ENCODE assay signal across 13 cellular contexts in the genomic region with DNA sequence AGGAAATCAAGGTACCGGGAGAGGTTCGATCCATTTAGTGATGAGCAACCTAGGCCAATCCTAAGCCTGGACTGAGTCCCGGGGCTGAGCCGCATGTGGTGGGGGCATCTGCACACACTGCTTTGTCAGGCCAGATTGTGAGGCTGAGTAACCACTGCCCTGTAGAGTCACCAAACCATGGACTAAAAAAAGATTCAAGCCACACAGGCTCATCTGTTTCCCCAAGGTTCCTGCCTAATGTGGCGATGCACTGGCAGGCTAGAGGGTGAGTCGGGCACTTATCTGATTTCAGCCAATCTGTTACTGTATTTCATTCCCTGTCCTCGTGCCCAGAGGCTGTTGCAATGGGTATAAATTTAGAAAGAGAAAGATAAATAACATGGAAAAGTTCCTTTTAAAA.
DNase-seq lines count a peak whose midpoint lies in the region; ATAC-seq and TF ChIP-seq lines count a peak whose summit lies in the region.
"Had no signal": no experiment of that assay in that cellular context is flagged by ENCODE, and none has a peak within 500 bp of the region (broad histone marks: within the 10 kb centered on the region; RNA-seq: fewer than 3 reads in every experiment).

No MANE protein-coding gene starts in this region.

- H3K9me3 Mint-ChIP-seq in activated T-cell treated with anti-CD3 and anti-CD28 coated beads, Interleukin-2, amount 50 U/mL, for 24 hours: no peaks in the 10 kb centered on the region
- H3K9me3 Mint-ChIP-seq in activated T-helper 17 cell treated with anti-CD3 and anti-CD28 coated beads, Interleukin-2, amount 50 U/mL, for 72 hours: no peaks in the 10 kb centered on the region
- H3K9me3 Mint-ChIP-seq: activated B cell treated with CpG ODN at 0.5 μM for 24 hours; activated naive CD4-positive, alpha-beta T cell treated with anti-CD3 and anti-CD28 coated beads, Interleukin-2, amount 10 ng/mL, durations not matched to agents 7 days and 5 days; natural killer cell had no signal

- peak; percentile 42 for ATAC-seq in activated T-helper 17 cell treated with anti-CD3 and anti-CD28 coated beads, Interleukin-2, amount 50 U/mL, for 72 hours (replicated peaks)
- peak; percentile 89 to 90 for ATAC-seq in left cardiac atrium
- ATAC-seq in HG02759 (IDR thresholded peaks at IDR 0.05; ENCODE audit: unreplicated experiment): no peak
- ATAC-seq: A549, natural killer cell had no signal

- no peaks in the 10 kb centered on the region for H3K27me3 ChIP-seq in transverse colon

- 40 to 79% methylated on average over 1 to 7 of the region's 7 CpGs for WGBS in transverse colon (ENCODE audit: low coverage in 1 of 2), 2 donors

- TF ChIP-seq CTCF in transverse colon (IDR thresholded peaks at IDR 0.05): no peak

- peak overlapping the region in 3 of 4 donors; percentile 51 to 78 (median 70) for H3K27ac ChIP-seq in transverse colon
- H3K27ac ChIP-seq: A549 had no signal

- H3K27ac Mint-ChIP-seq in activated T-cell treated with anti-CD3 and anti-CD28 coated beads, Interleukin-2, amount 50 U/mL, for 24 hours: peak overlapping the region; percentile 28
- no peak overlapping the region for H3K27ac Mint-ChIP-seq in activated T-helper 17 cell treated with anti-CD3 and anti-CD28 coated beads, Interleukin-2, amount 50 U/mL, for 72 hours
- H3K27ac Mint-ChIP-seq: activated B cell treated with CpG ODN at 0.5 μM for 24 hours, natural killer cell had no signal

- peaks cover 0 to 25% (median 2%) of the 10 kb centered on the region in 4 donors for H3K4me1 ChIP-seq in transverse colon

- in situ Hi-C loops in transverse colon (cut with MboI; ENCODE audit: low pct_ligation_motif_present in 1 of 4, low pct_unique_long_range_greater_than_20kb in 1 of 4, low sequenced_read_pairs in 3 of 4): loop anchor here in 3 of 4 donors (25.0 kb wide), 2 partner anchors 263 to 363 kb away; no protein-coding TSS in a partner anchor

- H3K36me3 Mint-ChIP-seq in activated T-cell treated with anti-CD3 and anti-CD28 coated beads, Interleukin-2, amount 50 U/mL, for 24 hours (ENCODE audit: low read depth): no peaks in the 10 kb centered on the region
- no peaks in the 10 kb centered on the region for H3K36me3 Mint-ChIP-seq in activated T-helper 17 cell treated with anti-CD3 and anti-CD28 coated beads, Interleukin-2, amount 50 U/mL, for 72 hours (ENCODE audit: low read depth)
- H3K36me3 Mint-ChIP-seq: activated naive CD4-positive, alpha-beta T cell treated with anti-CD3 and anti-CD28 coated beads, Interleukin-2, amount 10 ng/mL, durations not matched to agents 7 days and 5 days; natural killer cell had no signal

- no peak overlapping the region for H3K4me3 Mint-ChIP-seq in activated T-cell treated with anti-CD3 and anti-CD28 coated beads, Interleukin-2, amount 50 U/mL, for 24 hours
- no peak overlapping the region for H3K4me3 Mint-ChIP-seq in activated T-helper 17 cell treated with anti-CD3 and anti-CD28 coated beads, Interleukin-2, amount 50 U/mL, for 72 hours
- H3K4me3 Mint-ChIP-seq: activated B cell treated with CpG ODN at 0.5 μM for 24 hours; activated naive CD4-positive, alpha-beta T cell treated with anti-CD3 and anti-CD28 coated beads, Interleukin-2, amount 10 ng/mL, durations not matched to agents 7 days and 5 days; natural killer cell had no signal

- TF ChIP-seq EP300 in transverse colon (IDR thresholded peaks at IDR 0.05; ENCODE audit: low read depth): no peak

- no peaks in the 10 kb centered on the region for H3K36me3 ChIP-seq in transverse colon

- H3K27me3 Mint-ChIP-seq in activated T-cell treated with anti-CD3 and anti-CD28 coated beads, Interleukin-2, amount 50 U/mL, for 24 hours: no peaks in the 10 kb centered on the region
- H3K27me3 Mint-ChIP-seq in activated T-helper 17 cell treated with anti-CD3 and anti-CD28 coated beads, Interleukin-2, amount 50 U/mL, for 72 hours: no peaks in the 10 kb centered on the region
- H3K27me3 Mint-ChIP-seq: activated B cell treated with CpG ODN at 0.5 μM for 24 hours; activated naive CD4-positive, alpha-beta T cell treated with anti-CD3 and anti-CD28 coated beads, Interleukin-2, amount 10 ng/mL, durations not matched to agents 7 days and 5 days had no signal

- intact Hi-C loops in left cardiac atrium (cut with DNase I) (no loop called here), transverse colon (cut with DNase I; ENCODE audit: low total_unique reads) (loop anchor here (10.0 kb wide), 1 partner anchor 121 kb away; no protein-coding TSS in a partner anchor)

- no peak for TF ChIP-seq POLR2A in transverse colon (IDR thresholded peaks at IDR 0.05)

- no peaks in the 10 kb centered on the region for H3K9me3 ChIP-seq in transverse colon
- H3K9me3 ChIP-seq: A549 had no signal

- peaks cover 54% of the 10 kb centered on the region for H3K4me1 Mint-ChIP-seq in activated T-cell treated with anti-CD3 and anti-CD28 coated beads, Interleukin-2, amount 50 U/mL, for 24 hours (ENCODE audit: low read depth)
- H3K4me1 Mint-ChIP-seq in activated T-helper 17 cell treated with anti-CD3 and anti-CD28 coated beads, Interleukin-2, amount 50 U/mL, for 72 hours: peaks cover 12% of the 10 kb centered on the region
- H3K4me1 Mint-ChIP-seq: natural killer cell had no signal

- no peak for DNase-seq in activated T-cell treated with anti-CD3 and anti-CD28 coated beads, Interleukin-2, amount 50 U/mL, for 24 hours
- DNase-seq in activated T-cell treated with anti-CD3 and anti-CD28 coated beads for 4 hours (no peak), left cardiac atrium (no peak), transverse colon (no peak), NCI-H1417 treated with DMSO at 0.1 percent for 48 hours (lab: John Stamatoyannopoulos, UW) (no peak), occipital lobe (lab: John Stamatoyannopoulos, UW) (no peak)
- DNase-seq: activated B cell treated with CpG ODN at 0.5 μM for 24 hours; activated naive CD4-positive, alpha-beta T cell treated with anti-CD3 and anti-CD28 coated beads, Interleukin-2, amount 10 ng/mL, durations not matched to agents 7 days and 5 days; natural killer cell; NK-92 treated with Interleukin-12 subunit alpha and Interleukin-12 subunit beta, amount 100 ng/mL, for 24 hours had no signal

- H3K4me3 ChIP-seq in transverse colon: no peak overlapping the region
- H3K4me3 ChIP-seq: A549 had no signal
